ENCODE assay signal across 29 cellular contexts in the genomic region with DNA sequence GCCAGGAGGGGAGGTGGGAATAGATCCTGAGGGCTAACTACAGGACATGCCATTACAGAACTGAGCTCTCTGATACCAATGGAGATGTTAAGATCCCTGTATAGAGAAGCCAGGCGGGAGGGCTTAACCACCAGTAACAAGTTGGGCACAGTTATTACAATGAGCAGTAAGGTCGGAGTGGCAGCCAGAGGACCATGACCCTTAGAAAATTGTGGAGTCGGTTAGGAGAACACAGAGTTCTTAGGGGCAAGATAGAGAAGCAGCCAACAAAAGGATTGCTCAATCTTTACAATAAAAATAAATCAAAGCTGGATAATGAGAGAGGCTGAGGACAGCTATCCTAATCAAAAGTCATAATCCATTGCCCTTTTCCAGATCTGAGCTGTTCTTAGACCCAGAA. TPM values are rescaled to one million over a fixed set of nuclear protein-coding genes. Genes with fewer than 3 reads are reported as not detected.
DNase-seq lines count a peak whose midpoint lies in the region; ATAC-seq, FAIRE-seq and TF ChIP-seq lines count a peak whose summit lies in the region.
"Had no signal": no experiment of that assay in that cellular context is flagged by ENCODE, and none has a peak within 500 bp of the region (broad histone marks: within the 10 kb centered on the region; RNA-seq: fewer than 3 reads in every experiment).

No MANE protein-coding gene starts in this region.

- DNase-seq in HepG2 (ENCODE audit: low spot score) (no peak), right lobe of liver (peak in 1 of 3 donors; percentile 69)
- no peak for DNase-seq in activated CD4-positive, alpha-beta T cell treated with anti-CD3 and anti-CD28 coated beads, Interleukin-2, amount 50 U/mL, for 4 hours
- DNase-seq: 8988T; ACHN; BE2C; C1 segment of cervical spinal cord; CD4-positive, alpha-beta memory T cell; CD4-positive, CD25-positive, alpha-beta regulatory T cell; CD8-positive, alpha-beta memory T cell; COR-L47; DMS 273 treated with DMSO at 0.1 percent for 48 hours; DMS153; DMS53; DMS79; DND-41; EL; GDM1 had no signal

- ATAC-seq in HepG2, result no peak
- peak; percentile 6 to 74 (median 56) for ATAC-seq in right lobe of liver
- ATAC-seq in GM21390 (IDR thresholded peaks at IDR 0.05; ENCODE audit: unreplicated experiment), result no peak
- ATAC-seq: GM12878 had no signal

- H3K4me3 ChIP-seq in liver (ENCODE audit: low read depth in 1 of 3, low read length in 3 of 3) (no peak overlapping the region), HepG2 (replicated peaks in 1 of 3; ENCODE audit: insufficient read depth in 1 of 3, low read depth in 2 of 3, low read length in 3 of 3) (no peak overlapping the region), right lobe of liver (peak overlapping the region in 1 of 3 donors; percentile 14)
- H3K4me3 ChIP-seq: BLaER1, GM12878 had no signal

- H3K79me2 ChIP-seq in HepG2 (ENCODE audit: insufficient read depth, low read length), result peaks cover 84% of the 10 kb centered on the region

- H3K27me3 ChIP-seq in liver (ENCODE audit: control insufficient read depth in 4 of 4, insufficient read depth in 4 of 4, low read length in 3 of 4), result no peaks in the 10 kb centered on the region
- no peaks in the 10 kb centered on the region for H3K27me3 ChIP-seq in HepG2 (ENCODE audit: control insufficient read depth in 1 of 2, insufficient read depth in 2 of 2, low read length in 2 of 2)
- H3K27me3 ChIP-seq in right lobe of liver, result no peaks in the 10 kb centered on the region
- H3K27me3 ChIP-seq: BLaER1 had no signal

- H3K4me1 ChIP-seq in liver (ENCODE audit: control insufficient read depth in 4 of 4, insufficient read depth in 4 of 4, low read length in 3 of 4) (peaks cover 5 to 57% (median 33%) of the 10 kb centered on the region in 4 donors), HepG2 (ENCODE audit: insufficient read depth, low read length) (peaks cover 52% of the 10 kb centered on the region), right lobe of liver (peaks cover 0 to 68% (median 13%) of the 10 kb centered on the region in 4 donors)
- H3K4me1 ChIP-seq: BE2C, BLaER1 had no signal

- TF ChIP-seq POLR2A in HepG2 (IDR thresholded peaks at IDR 0.05; ENCODE audit: insufficient read depth in 1 of 2, low read depth in 2 of 2, low read length in 2 of 2) (no peak), right lobe of liver (IDR thresholded peaks at IDR 0.05) (no peak)

- 0 out of 2 replicates have a peak, but pooled peaks cover 2% of the 10 kb centered on the region for H4K20me1 ChIP-seq in HepG2 (ENCODE audit: insufficient read depth, low read length)
- H4K20me1 ChIP-seq: BLaER1 had no signal

- BruUV-seq in HepG2 (replicated peaks; lab: Mats Ljungman, UMichigan), result no TSS peak

- TF ChIP-seq CTCF in liver (IDR thresholded peaks at IDR 0.05; ENCODE audit: low read depth, low read length, missing input control), result no peak
- no peak for TF ChIP-seq CTCF in HepG2 (CRISPR knock-in tag; IDR thresholded peaks at IDR 0.05)
- no peak for TF ChIP-seq CTCF in right lobe of liver (IDR thresholded peaks at IDR 0.05)

- H3K27ac ChIP-seq in liver (ENCODE audit: low read depth in 1 of 2, low read length in 2 of 2), result peak overlapping the region; percentile 31 to 43
- no peak overlapping the region for H3K27ac ChIP-seq in HepG2 (ENCODE audit: extremely low read length, insufficient read depth, low read length)
- peak overlapping the region in 2 of 3 donors; percentile 95 to 97 for H3K27ac ChIP-seq in right lobe of liver
- peak overlapping the region; percentile 4 for H3K27ac ChIP-seq in temporal lobe (ENCODE audit: low read depth, low read length)
- H3K27ac ChIP-seq: BLaER1 had no signal

- H3K9ac ChIP-seq in liver (ENCODE audit: low read depth in 1 of 2, low read length in 2 of 2), result peak overlapping the region in 1 of 2 donors; percentile 23
- no peak overlapping the region for H3K9ac ChIP-seq in HepG2 (ENCODE audit: insufficient read depth, low read depth, low read length)
- H3K9ac ChIP-seq: BLaER1 had no signal

- H3K9me3 ChIP-seq in liver (ENCODE audit: control insufficient read depth in 4 of 4, low read length in 3 of 4), result no peaks in the 10 kb centered on the region
- H3K9me3 ChIP-seq in HepG2 (ENCODE audit: low read length), result no peaks in the 10 kb centered on the region
- H3K9me3 ChIP-seq in right lobe of liver, result no peaks in the 10 kb centered on the region
- H3K9me3 ChIP-seq: BE2C, BLaER1 had no signal

- TF ChIP-seq EP300 in HepG2 (IDR thresholded peaks at IDR 0.05; ENCODE audit: low read depth in 2 of 2, low read length in 2 of 2) (no peak), HepG2 (CRISPR knock-in tag; IDR thresholded peaks at IDR 0.05; ENCODE audit: borderline replicate concordance) (no peak)

- H3K36me3 ChIP-seq in liver (ENCODE audit: control insufficient read depth in 4 of 4, insufficient read depth in 3 of 4, low read depth in 1 of 4, low read length in 3 of 4) (peaks cover 0 to 18% (median 5%) of the 10 kb centered on the region in 4 donors), HepG2 (replicated peaks in 1 of 2; ENCODE audit: control insufficient read depth in 1 of 2, insufficient read depth in 2 of 2, low read length in 2 of 2) (peaks cover 14 to 28% of the 10 kb centered on the region in 2 experiments), right lobe of liver (peaks cover 0 to 8% (median 2%) of the 10 kb centered on the region in 4 donors)
- H3K36me3 ChIP-seq: BE2C, BLaER1 had no signal

- in situ Hi-C loops in HepG2 (cut with HindIII; ENCODE audit: extremely low pct_ligation_motif_present, low pct_unique_long_range_greater_than_20kb), result no loop called here

- CTCF ChIA-PET in HepG2 (lab: Yijun Ruan, JAX; ENCODE audit: low intra/inter-chr PET ratio, low total read pairs), result no interaction called here

- POLR2A ChIA-PET in HepG2 (lab: Yijun Ruan, JAX), result interaction anchor here (1.2 kb wide), 1 partner anchor 11 kb away, joined by 3 read pairs; a partner anchor contains a TSS

- TF ChIP-seq RAD21 in liver (IDR thresholded peaks at IDR 0.05) (no peak), HepG2 (CRISPR knock-in tag; IDR thresholded peaks at IDR 0.05) (no peak)

- no peak overlapping the region for H3K4me2 ChIP-seq in HepG2 (ENCODE audit: low read depth, low read length)
- H3K4me2 ChIP-seq: BLaER1 had no signal

- no peak for FAIRE-seq in HepG2 (lab: Jason Lieb, UNC)
- FAIRE-seq: A204.1, GM12878, GM12892, GM18507 had no signal

- 36% methylated on average over 3 of the region's 3 CpGs for WGBS in liver
- WGBS in HepG2 (ENCODE audit: low lambda C conversion rate), result 96% methylated on average over 3 of the region's 3 CpGs
- 33% methylated on average over 3 of the region's 3 CpGs for WGBS in right lobe of liver (ENCODE audit: insufficient coverage, low coverage, low lambda C conversion rate, missing lambda C conversion rate)

- intact Hi-C loops in HepG2 (cut with micrococcal nuclease; ENCODE audit: unreplicated experiment), result no loop called here
- intact Hi-C loops in right lobe of liver (cut with DNase I), result no loop called here

- H2AFZ ChIP-seq in HepG2 (ENCODE audit: low read length), result no peak overlapping the region

RNA-seq across cellular contexts. Expression of a gene that starts 10.4 kb away (rescaled TPM):
- total RNA-seq in liver (100 to 1,000 TPM; 175 to 997 TPM), HepG2 (2016; rRNA removed; fragmentation: Illumina TruSeq; extraction: Trizol) (94.9 and 140 TPM in 2 replicates), right lobe of liver (100 to 1,000 TPM; 342 to 693 (median 554) TPM), temporal lobe (not detected)
- polyA plus RNA-seq in liver (100 to 1,000 TPM; 487 to 522 TPM), HepG2 (2011; rRNA removed) (81.9 and 125 TPM in 2 replicates)
- total RNA-seq in HepG2 (2016; cell fraction: cytosol; rRNA removed; fragmentation: Illumina TruSeq; extraction: Trizol; ENCODE audit: low read depth), result 21.4 and 24.4 TPM in 2 replicates
- 83.3 and 138 TPM in 2 replicates for total RNA-seq in HepG2 (2016; cell fraction: insoluble cytoplasmic fraction; rRNA removed; fragmentation: Illumina TruSeq; extraction: Trizol)
- total RNA-seq in HepG2 (2016; cell fraction: membrane; rRNA removed; fragmentation: Illumina TruSeq; extraction: Trizol), result 39.7 and 47.6 TPM in 2 replicates
- total RNA-seq in HepG2 (2016; cell fraction: nucleus; rRNA removed; fragmentation: Illumina TruSeq; extraction: Trizol), result 117 and 140 TPM in 2 replicates
- 60.5 and 82.0 TPM in 2 replicates for polyA plus RNA-seq in HepG2 (2011; cell fraction: cytosol; rRNA removed)
- polyA plus RNA-seq in HepG2 (2011; cell fraction: nucleus; rRNA removed), result 35.1 and 37.2 TPM in 2 replicates
- polyA plus RNA-seq in HepG2 (2012), result 75.4 and 132 TPM in 2 replicates
- 17.6 and 19.3 TPM in 2 replicates for polyA plus RNA-seq in HepG2 (2016; cell fraction: cytosol; fragmentation: Illumina TruSeq; extraction: Trizol; ENCODE audit: low read depth)
- 78.1 and 84.4 TPM in 2 replicates for polyA plus RNA-seq in HepG2 (2016; cell fraction: insoluble cytoplasmic fraction; fragmentation: Illumina TruSeq; extraction: Trizol; ENCODE audit: low read depth)
- polyA plus RNA-seq in HepG2 (2016; cell fraction: membrane; fragmentation: Illumina TruSeq; extraction: Trizol; ENCODE audit: low read depth), result 31.9 and 36.1 TPM in 2 replicates
- 154 and 161 TPM in 2 replicates for polyA plus RNA-seq in HepG2 (2016; cell fraction: nucleus; fragmentation: Illumina TruSeq; extraction: Trizol; ENCODE audit: insufficient read depth, low read depth)
- 53.0 TPM in 1 of 2 replicates, not detected in the other for polyA minus RNA-seq in HepG2 (2011; rRNA and poly(A)+ RNA removed; ENCODE audit: low replicate concordance)
- polyA minus RNA-seq in HepG2 (2011; cell fraction: cytosol; rRNA and poly(A)+ RNA removed), result 58.8 and 59.0 TPM in 2 replicates
- 70.9 and 76.8 TPM in 2 replicates for polyA minus RNA-seq in HepG2 (2011; cell fraction: nucleus; rRNA and poly(A)+ RNA removed)
- total RNA-seq: CD4-positive, alpha-beta memory T cell; CD4-positive, CD25-positive, alpha-beta regulatory T cell; CD8-positive, alpha-beta memory T cell; Daoy; G401 had no signal
- polyA plus RNA-seq: AG04450; CD4-positive, alpha-beta memory T cell; CD8-positive, alpha-beta memory T cell had no signal

RNA-seq across cellular contexts. Expression of a gene that starts 41.9 kb away (rescaled TPM):
- total RNA-seq in liver (10 to 100 TPM; 11.1 to 62.1 TPM), HepG2 (2016; rRNA removed; fragmentation: Illumina TruSeq; extraction: Trizol) (23.5 and 30.4 TPM in 2 replicates), right lobe of liver (10 to 100 TPM; 20.3 to 52.8 (median 50.3) TPM), temporal lobe (36.9 TPM)
- polyA plus RNA-seq in liver (10 to 100 TPM; 10.0 to 46.7 TPM), HepG2 (2011; rRNA removed) (2.7 and 3.1 TPM in 2 replicates)
- 40.4 and 43.0 TPM in 2 replicates for total RNA-seq in HepG2 (2016; cell fraction: cytosol; rRNA removed; fragmentation: Illumina TruSeq; extraction: Trizol; ENCODE audit: low read depth)
- 23.3 and 26.1 TPM in 2 replicates for total RNA-seq in HepG2 (2016; cell fraction: insoluble cytoplasmic fraction; rRNA removed; fragmentation: Illumina TruSeq; extraction: Trizol)
- 27.6 and 36.6 TPM in 2 replicates for total RNA-seq in HepG2 (2016; cell fraction: membrane; rRNA removed; fragmentation: Illumina TruSeq; extraction: Trizol)
- total RNA-seq in HepG2 (2016; cell fraction: nucleus; rRNA removed; fragmentation: Illumina TruSeq; extraction: Trizol), result 41.5 and 45.5 TPM in 2 replicates
- 1.2 and 2.2 TPM in 2 replicates for polyA plus RNA-seq in HepG2 (2011; cell fraction: cytosol; rRNA removed)
- polyA plus RNA-seq in HepG2 (2011; cell fraction: nucleus; rRNA removed), result 7.9 and 8.7 TPM in 2 replicates
- polyA plus RNA-seq in HepG2 (2012), result 13.9 and 16.3 TPM in 2 replicates
- 0.78 and 0.80 TPM in 2 replicates for polyA plus RNA-seq in HepG2 (2016; cell fraction: cytosol; fragmentation: Illumina TruSeq; extraction: Trizol; ENCODE audit: low read depth)
- polyA plus RNA-seq in HepG2 (2016; cell fraction: insoluble cytoplasmic fraction; fragmentation: Illumina TruSeq; extraction: Trizol; ENCODE audit: low read depth), result 23.6 and 23.9 TPM in 2 replicates
- 2.9 and 3.0 TPM in 2 replicates for polyA plus RNA-seq in HepG2 (2016; cell fraction: membrane; fragmentation: Illumina TruSeq; extraction: Trizol; ENCODE audit: low read depth)
- 55.1 and 56.8 TPM in 2 replicates for polyA plus RNA-seq in HepG2 (2016; cell fraction: nucleus; fragmentation: Illumina TruSeq; extraction: Trizol; ENCODE audit: insufficient read depth, low read depth)
- polyA minus RNA-seq in HepG2 (2011; rRNA and poly(A)+ RNA removed; ENCODE audit: low replicate concordance), result 6.3 and 6.5 TPM in 2 replicates
- 5.9 and 8.8 TPM in 2 replicates for polyA minus RNA-seq in HepG2 (2011; cell fraction: cytosol; rRNA and poly(A)+ RNA removed)
- 26.0 and 28.6 TPM in 2 replicates for polyA minus RNA-seq in HepG2 (2011; cell fraction: nucleus; rRNA and poly(A)+ RNA removed)

Comparison
In these comparisons a context has a peak if more than half of its experiments do, and no peak if none do; other contexts are left out.
1. ATAC-seq: peak in right lobe of liver (4 of 4); none in HepG2 (single experiment) and GM21390 (single experiment).
2. RNA of a gene that starts 10.4 kb away (total RNA-seq): 175 to 997 TPM in liver, 342 to 693 TPM in right lobe of liver and 21.4 to 140 TPM in HepG2; not detected in temporal lobe (single experiment); every median in the first group is over 10 times any median in the second.